In the genomic region with DNA sequence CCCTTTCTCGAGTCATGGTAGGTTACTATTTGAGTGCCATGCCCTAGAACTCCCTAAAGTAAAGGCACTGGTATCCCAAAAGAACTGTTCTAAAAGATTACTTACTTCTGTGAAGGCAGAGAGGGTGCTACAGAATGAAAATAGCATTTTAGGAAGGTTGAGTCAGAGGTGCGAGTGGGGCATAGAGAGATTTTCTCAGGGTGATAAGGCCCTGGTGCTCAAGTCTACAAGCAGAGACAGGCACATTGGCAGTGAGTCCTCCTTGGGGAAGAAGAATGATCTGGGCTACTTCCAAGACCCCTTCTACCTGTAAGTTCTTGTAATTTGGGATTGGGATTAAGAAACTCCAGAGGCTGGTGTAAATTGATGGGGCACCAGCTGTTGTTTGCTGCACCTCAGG, we compare ENCODE assay signal across 25 cellular contexts.
A peak's percentile ranks its signal among the peaks of the same experiment; 100 is the strongest.
DNase-seq lines count a peak whose midpoint lies in the region; ATAC-seq and TF ChIP-seq lines count a peak whose summit lies in the region.
"Had no signal": no experiment of that assay in that cellular context is flagged by ENCODE, and none has a peak within 500 bp of the region (broad histone marks: within the 10 kb centered on the region; RNA-seq: fewer than 3 reads in every experiment).

No MANE protein-coding gene starts in this region.

- no CpG with 5 or more reads among the region's 2 CpGs for WGBS in trophoblast cell (ENCODE audit: extremely low coverage, insufficient coverage, insufficient read length)

- peaks cover 6% of the 10 kb centered on the region for H3K79me1 ChIP-seq in trophoblast cell (ENCODE audit: low read length)

- H2BK120ac ChIP-seq in trophoblast cell (ENCODE audit: insufficient read depth, low read length, poor library complexity) = no peak overlapping the region

- H3K36me3 Mint-ChIP-seq in activated CD8-positive, alpha-beta T cell treated with anti-CD3 and anti-CD28 coated beads, Interleukin-2, amount 10 ng/mL, durations not matched to agents 7 days and 5 days (ENCODE audit: low read depth) = no peaks in the 10 kb centered on the region

- H3K4me3 ChIP-seq in brain microvascular endothelial cell (ENCODE audit: low read depth, low read length) (no peak overlapping the region), trophoblast cell (ENCODE audit: low read depth, low read length) (no peak overlapping the region)
- H3K4me3 ChIP-seq: stomach, upper lobe of right lung had no signal

- no peak overlapping the region for H2AK5ac ChIP-seq in trophoblast cell (ENCODE audit: low read length)

- H3K79me2 ChIP-seq in trophoblast cell (ENCODE audit: control insufficient read depth, insufficient read depth, low read length, poor library complexity) = peaks cover 3% of the 10 kb centered on the region

- peak overlapping the region; percentile 82 for H3K4ac ChIP-seq in trophoblast cell (ENCODE audit: low read depth, low read length)

- H4K91ac ChIP-seq in trophoblast cell (ENCODE audit: low read depth, low read length) = no peak overlapping the region

- H3K4me1 ChIP-seq in trophoblast cell (ENCODE audit: control insufficient read depth in 1 of 2, insufficient read depth in 2 of 2, low read length in 2 of 2) = peaks cover 7 to 25% of the 10 kb centered on the region in 2 experiments

- no peak overlapping the region for H3K4me2 ChIP-seq in trophoblast cell (ENCODE audit: low read length)
- H3K4me2 ChIP-seq: SK-N-SH had no signal

- no peak overlapping the region for H3K27ac Mint-ChIP-seq in activated CD8-positive, alpha-beta T cell treated with anti-CD3 and anti-CD28 coated beads, Interleukin-2, amount 10 ng/mL, durations not matched to agents 7 days and 5 days
- H3K27ac Mint-ChIP-seq: memory B cell had no signal

- no peak overlapping the region for H4K12ac ChIP-seq in trophoblast cell (ENCODE audit: low read depth, low read length)

- DNase-seq in NCI-H82 (lab: John Stamatoyannopoulos, UW) = peak; percentile 33
- no peak for DNase-seq in NCI-H82 treated with DMSO at 0.1 percent for 48 hours (lab: John Stamatoyannopoulos, UW; ENCODE audit: unreplicated experiment)
- peak; percentile 45 for DNase-seq in M059J (ENCODE audit: low read depth)
- no peak for DNase-seq in brain microvascular endothelial cell
- DNase-seq in trophoblast cell = no peak
- no peak for DNase-seq in COLO668 (lab: John Stamatoyannopoulos, UW; ENCODE audit: unreplicated experiment)
- no peak for DNase-seq in NCI-H2196 (lab: John Stamatoyannopoulos, UW; ENCODE audit: unreplicated experiment)
- DNase-seq in activated CD8-positive, alpha-beta T cell treated with anti-CD3 and anti-CD28 coated beads, Interleukin-2, amount 10 ng/mL, durations not matched to agents 7 days and 5 days = no peak
- DNase-seq: activated CD4-positive, CD25-positive, alpha-beta regulatory T cell treated with anti-CD3 and anti-CD28 coated beads, Interleukin-2, amount 50 U/mL, for 72 hours; activated effector memory CD4-positive, alpha-beta T cell treated with anti-CD3 and anti-CD28 coated beads, Interleukin-2, amount 50 U/mL, for 16 hours; amniotic stem cell; COR-L47; DND-41; H7; KBM-7; naive thymus-derived CD8-positive, alpha-beta T cell; NCI-H1930; SK-N-SH; stimulated activated CD4-positive, alpha-beta T cell treated with anti-CD3 and anti-CD28 coated beads, Interleukin-2, amount 100 ng/mL, for 24 hours; stomach; T-helper 9 cell; upper lobe of right lung had no signal

- H2AFZ ChIP-seq in trophoblast cell (ENCODE audit: insufficient read depth, low read length, poor library complexity) = no peak overlapping the region

- in situ Hi-C loops in brain microvascular endothelial cell (cut with HindIII; ENCODE audit: low pct_ligation_motif_present, low sequenced_read_pairs) = no loop called here

- H3K27me3 ChIP-seq in brain microvascular endothelial cell (replicated peaks) (no peaks in the 10 kb centered on the region), trophoblast cell (ENCODE audit: insufficient read depth, low read length) (no peaks in the 10 kb centered on the region)
- H3K27me3 ChIP-seq: stomach, upper lobe of right lung had no signal

- no peak overlapping the region for H3K9ac ChIP-seq in trophoblast cell (ENCODE audit: low read length)
- H3K9ac ChIP-seq: SK-N-SH had no signal

- H2BK5ac ChIP-seq in trophoblast cell (ENCODE audit: low read depth, low read length, poor library complexity) = peak overlapping the region; percentile 28

- H3K4me1 Mint-ChIP-seq in activated CD8-positive, alpha-beta T cell treated with anti-CD3 and anti-CD28 coated beads, Interleukin-2, amount 10 ng/mL, durations not matched to agents 7 days and 5 days (ENCODE audit: low read depth) = peaks cover 44% of the 10 kb centered on the region

- POLR2A ChIA-PET in activated CD8-positive, alpha-beta T cell treated with anti-CD3 and anti-CD28 coated beads, Interleukin-2, amount 10 ng/mL, durations not matched to agents 7 days and 5 days (lab: Charles Lee) = no interaction called here

- no peak overlapping the region for H3K23ac ChIP-seq in trophoblast cell (ENCODE audit: low read length)

- peak overlapping the region; percentile 56 for H2BK12ac ChIP-seq in trophoblast cell (ENCODE audit: low read length)

- no peak overlapping the region for H3K14ac ChIP-seq in trophoblast cell (ENCODE audit: low read length)

- H3K9me3 Mint-ChIP-seq in activated CD8-positive, alpha-beta T cell treated with anti-CD3 and anti-CD28 coated beads, Interleukin-2, amount 10 ng/mL, durations not matched to agents 7 days and 5 days (ENCODE audit: insufficient read depth) = no peaks in the 10 kb centered on the region
- H3K9me3 Mint-ChIP-seq: central memory CD8-positive, alpha-beta T cell; memory B cell; naive thymus-derived CD8-positive, alpha-beta T cell had no signal

- H3K27ac ChIP-seq in brain microvascular endothelial cell (peak overlapping the region; percentile 19), trophoblast cell (ENCODE audit: low read depth, low read length) (no peak overlapping the region)
- H3K27ac ChIP-seq: 22Rv1, stomach, upper lobe of right lung had no signal

- no peak for ATAC-seq in activated CD8-positive, alpha-beta T cell treated with anti-CD3 and anti-CD28 coated beads, Interleukin-2, amount 10 ng/mL, durations not matched to agents 7 days and 5 days
- ATAC-seq: naive thymus-derived CD8-positive, alpha-beta T cell had no signal

- no peaks in the 10 kb centered on the region for H3K36me3 ChIP-seq in brain microvascular endothelial cell (replicated peaks)
- no peaks in the 10 kb centered on the region for H3K36me3 ChIP-seq in trophoblast cell (ENCODE audit: control insufficient read depth in 1 of 2, insufficient read depth in 2 of 2, low read length in 2 of 2)
- H3K36me3 ChIP-seq: stomach, upper lobe of right lung had no signal

- H3K27me3 Mint-ChIP-seq in activated CD8-positive, alpha-beta T cell treated with anti-CD3 and anti-CD28 coated beads, Interleukin-2, amount 10 ng/mL, durations not matched to agents 7 days and 5 days (ENCODE audit: low read depth) = no peaks in the 10 kb centered on the region
- H3K27me3 Mint-ChIP-seq: central memory CD8-positive, alpha-beta T cell; memory B cell; naive thymus-derived CD8-positive, alpha-beta T cell had no signal

- CTCF ChIA-PET in activated CD8-positive, alpha-beta T cell treated with anti-CD3 and anti-CD28 coated beads, Interleukin-2, amount 10 ng/mL, durations not matched to agents 7 days and 5 days (lab: Charles Lee) = interaction anchor here (0.8 to 2.7 kb wide), 4 partner anchors 9 to 145 kb away, joined by 3 to 19 read pairs (median 4); no protein-coding TSS in a partner anchor

- no peak overlapping the region for H3K4me3 Mint-ChIP-seq in activated CD8-positive, alpha-beta T cell treated with anti-CD3 and anti-CD28 coated beads, Interleukin-2, amount 10 ng/mL, durations not matched to agents 7 days and 5 days
- H3K4me3 Mint-ChIP-seq: central memory CD8-positive, alpha-beta T cell; memory B cell had no signal

- no peak for TF ChIP-seq CTCF in brain microvascular endothelial cell (IDR thresholded peaks at IDR 0.05; ENCODE audit: low read depth, low read length, missing control alignments)

- H4K8ac ChIP-seq in trophoblast cell (ENCODE audit: low read depth, low read length) = no peak overlapping the region

- H3K18ac ChIP-seq in trophoblast cell (ENCODE audit: low read length) = peak overlapping the region; percentile 37

- H3K9me3 ChIP-seq in trophoblast cell (ENCODE audit: insufficient read depth, low read depth, low read length) = no peaks in the 10 kb centered on the region
- H3K9me3 ChIP-seq: SK-N-SH, stomach, upper lobe of right lung had no signal

Comparison
In these comparisons a context has a peak if more than half of its experiments do, and no peak if none do; other contexts are left out.
1. DNase-seq: peak in NCI-H82 (single experiment) and M059J (single experiment); none in NCI-H82 treated with DMSO at 0.1 percent for 48 hours (single experiment), brain microvascular endothelial cell (single experiment), trophoblast cell (0 of 2), COLO668 (single experiment), NCI-H2196 (single experiment) and activated CD8-positive, alpha-beta T cell treated with anti-CD3 and anti-CD28 coated beads, Interleukin-2, amount 10 ng/mL, durations not matched to agents 7 days and 5 days (single experiment).